Comparison of ENCODE assay signal across 8 cellular contexts in the genomic region with DNA sequence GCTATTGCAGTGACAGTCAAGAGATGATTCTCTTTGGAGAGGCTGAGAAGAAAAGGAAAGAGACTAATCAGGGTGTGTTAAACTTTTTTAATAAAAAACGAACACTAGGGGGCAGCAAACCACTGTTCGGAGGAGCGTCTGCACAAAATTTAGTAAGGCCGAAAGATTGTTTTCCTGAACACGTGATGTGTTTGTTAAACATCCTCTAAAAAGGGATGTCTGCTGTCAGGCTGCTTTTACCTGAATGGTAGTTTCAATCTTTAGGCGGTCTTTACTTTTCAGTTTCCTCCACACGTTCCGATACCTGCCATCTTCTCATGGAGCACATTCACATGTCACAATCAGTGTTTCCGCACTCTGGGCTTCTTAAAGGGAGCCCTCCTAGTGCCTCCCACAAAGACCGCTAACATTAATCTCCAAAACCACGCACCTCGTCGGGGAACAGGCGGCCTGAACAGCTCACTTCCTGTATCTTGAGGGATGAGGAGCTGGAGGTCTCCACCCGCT.
DNase-seq lines count a peak whose midpoint lies in the region; ATAC-seq and TF ChIP-seq lines count a peak whose summit lies in the region.

No MANE protein-coding gene starts in this region.

- DNase-seq in NCI-H460 (ENCODE audit: extremely low read depth, low read depth) (peak; percentile 71), endothelial cell (ENCODE audit: low spot score) (peak; percentile 50), stomach (no peak)
- DNase-seq in activated CD8-positive, alpha-beta T cell treated with anti-CD3 and anti-CD28 coated beads for 36 hours, result peak; percentile 61

- no peaks in the 10 kb centered on the region for H3K79me2 ChIP-seq in DOHH2 (ENCODE audit: control insufficient read depth, low read length)

- no peak for TF ChIP-seq POLR2A in stomach (IDR thresholded peaks at IDR 0.05)

- intact Hi-C loops in activated CD8-positive, alpha-beta T cell treated with anti-CD3 and anti-CD28 coated beads for 36 hours (cut with micrococcal nuclease), result loop anchor here (2.0 to 10.0 kb wide), 2 partner anchors 106 to 1160 kb away; no protein-coding TSS in a partner anchor
- intact Hi-C loops in stomach (cut with DNase I; ENCODE audit: low total_unique reads), result no loop called here

- H3K27me3 ChIP-seq in DOHH2 (ENCODE audit: control insufficient read depth, low read length) (peaks cover 3% of the 10 kb centered on the region; the same call in 1 of the 2 replicates), mucosa of rectum (ENCODE audit: control insufficient read depth in 2 of 2, insufficient read depth in 2 of 2, low read length in 2 of 2) (no peaks in the 10 kb centered on the region), stomach (no peaks in the 10 kb centered on the region)

- no peaks in the 10 kb centered on the region for H3K9me2 ChIP-seq in DOHH2 (replicated peaks; ENCODE audit: control insufficient read depth, low read length)

- peak overlapping the region; percentile 21 for H3K27ac Mint-ChIP-seq in activated CD8-positive, alpha-beta T cell treated with anti-CD3 and anti-CD28 coated beads for 36 hours
- H3K27ac Mint-ChIP-seq in endothelial cell (ENCODE audit: unreplicated experiment), result no peak overlapping the region

- H3K36me3 ChIP-seq in DOHH2 (ENCODE audit: control insufficient read depth, low read length), result no peaks in the 10 kb centered on the region
- H3K36me3 ChIP-seq in mucosa of rectum (ENCODE audit: control insufficient read depth in 2 of 2, insufficient read depth in 2 of 2, low read length in 2 of 2), result no peaks in the 10 kb centered on the region
- no peaks in the 10 kb centered on the region for H3K36me3 ChIP-seq in stomach

- H3K9me3 Mint-ChIP-seq in activated CD8-positive, alpha-beta T cell treated with anti-CD3 and anti-CD28 coated beads for 36 hours, result no peaks in the 10 kb centered on the region
- H3K9me3 Mint-ChIP-seq in endothelial cell (ENCODE audit: unreplicated experiment), result no peaks in the 10 kb centered on the region

- no peaks in the 10 kb centered on the region for H3K27me3 Mint-ChIP-seq in activated CD8-positive, alpha-beta T cell treated with anti-CD3 and anti-CD28 coated beads for 36 hours
- peaks cover 4% of the 10 kb centered on the region for H3K27me3 Mint-ChIP-seq in endothelial cell (ENCODE audit: unreplicated experiment)

- CTCF ChIA-PET in activated CD8-positive, alpha-beta T cell treated with anti-CD3 and anti-CD28 coated beads for 36 hours (lab: Charles Lee), result interaction anchor here (0.6 to 4.1 kb wide), 24 partner anchors 10 to 1162 kb away, joined by 3 to 51 read pairs (median 4); a partner anchor contains a TSS

- H4K20me1 ChIP-seq in DOHH2 (ENCODE audit: control insufficient read depth, insufficient read depth, low read depth, low read length), result no peaks in the 10 kb centered on the region

- ATAC-seq in HG02840 (IDR thresholded peaks at IDR 0.05; ENCODE audit: low FRiP score, unreplicated experiment) (peak; percentile 35), HG03095 (IDR thresholded peaks at IDR 0.05; ENCODE audit: unreplicated experiment) (no peak)
- ATAC-seq in activated CD8-positive, alpha-beta T cell treated with anti-CD3 and anti-CD28 coated beads for 36 hours, result peak; percentile 46

- H3K36me3 Mint-ChIP-seq in activated CD8-positive, alpha-beta T cell treated with anti-CD3 and anti-CD28 coated beads for 36 hours (ENCODE audit: low read depth), result no peaks in the 10 kb centered on the region
- H3K36me3 Mint-ChIP-seq in endothelial cell (ENCODE audit: low read depth, unreplicated experiment), result no peaks in the 10 kb centered on the region

- H3K4me1 Mint-ChIP-seq in activated CD8-positive, alpha-beta T cell treated with anti-CD3 and anti-CD28 coated beads for 36 hours (ENCODE audit: low read depth), result peaks cover 36% of the 10 kb centered on the region
- peaks cover 5% of the 10 kb centered on the region for H3K4me1 Mint-ChIP-seq in endothelial cell (ENCODE audit: unreplicated experiment)

- peak overlapping the region; percentile 20 for H3K4me3 Mint-ChIP-seq in activated CD8-positive, alpha-beta T cell treated with anti-CD3 and anti-CD28 coated beads for 36 hours
- no peak overlapping the region for H3K4me3 Mint-ChIP-seq in endothelial cell (ENCODE audit: unreplicated experiment)

- WGBS in stomach, 5 donors, result 24 to 45% (median 39%) methylated on average over 15 of the region's 15 CpGs

- H3F3A ChIP-seq in DOHH2 (ENCODE audit: control insufficient read depth, insufficient read depth), result 0 out of 2 replicates have a peak, but pooled peaks cover 4% of the 10 kb centered on the region

- peaks cover 11% of the 10 kb centered on the region for H3K4me1 ChIP-seq in DOHH2 (ENCODE audit: control insufficient read depth, low read length)
- peaks cover 4 to 11% of the 10 kb centered on the region in 2 donors for H3K4me1 ChIP-seq in mucosa of rectum (ENCODE audit: control insufficient read depth in 2 of 2, insufficient read depth in 2 of 2, low read length in 2 of 2)
- H3K4me1 ChIP-seq in stomach, result peaks cover 6 to 18% (median 10%) of the 10 kb centered on the region in 4 donors

- H3K9me3 ChIP-seq in DOHH2 (ENCODE audit: control insufficient read depth, insufficient read depth, low read length), result no peaks in the 10 kb centered on the region
- H3K9me3 ChIP-seq in mucosa of rectum (ENCODE audit: control insufficient read depth in 2 of 2, low read length in 2 of 2), result no peaks in the 10 kb centered on the region
- H3K9me3 ChIP-seq in stomach, result no peaks in the 10 kb centered on the region

- H3K9ac ChIP-seq in mucosa of rectum (ENCODE audit: low read depth in 1 of 2, low read length in 2 of 2), result no peak overlapping the region

- peak overlapping the region; percentile 58 for H3K4me2 ChIP-seq in DOHH2 (ENCODE audit: low read length)

- H3K27ac ChIP-seq in DOHH2 (ENCODE audit: low read depth, low read length) (no peak overlapping the region), mucosa of rectum (ENCODE audit: low read depth in 2 of 2, low read length in 2 of 2) (peak overlapping the region; percentile 13 to 49), stomach (peak overlapping the region in 3 of 5 donors; percentile 35 to 56 (median 52))

- TF ChIP-seq CTCF in DOHH2 (IDR thresholded peaks at IDR 0.05; ENCODE audit: low read depth, low read length, poor library complexity, severe bottlenecking) (peak; percentile 68), endothelial cell (IDR thresholded peaks at IDR 0.05; ENCODE audit: unreplicated experiment) (peak; percentile 83), stomach (IDR thresholded peaks at IDR 0.05) (peak in 5 of 7 experiments; percentile 10 to 90 (median 51))
- TF ChIP-seq CTCF in activated CD8-positive, alpha-beta T cell treated with anti-CD3 and anti-CD28 coated beads for 36 hours (IDR thresholded peaks at IDR 0.05), result peak; percentile 55

- TF ChIP-seq EP300 in stomach (IDR thresholded peaks at IDR 0.05), result no peak

- H3K4me3 ChIP-seq in DOHH2 (ENCODE audit: low read length) (peak overlapping the region; percentile 48), mucosa of rectum (ENCODE audit: low read length in 2 of 2) (peak overlapping the region; percentile 14 to 45), stomach (peak overlapping the region in 2 of 4 donors; percentile 6 to 7)

- POLR2A ChIA-PET in activated CD8-positive, alpha-beta T cell treated with anti-CD3 and anti-CD28 coated beads for 36 hours (lab: Charles Lee), result no interaction called here
